9 cellular contexts compared by ENCODE assay signal in genomic region chr15:65077981-65078352, GRCh38. TPM values are rescaled to one million over a fixed set of nuclear protein-coding genes. Genes with fewer than 3 reads are reported as not detected.
DNase-seq lines count a peak whose midpoint lies in the region; ATAC-seq and TF ChIP-seq lines count a peak whose summit lies in the region.
"Had no signal": no experiment of that assay in that cellular context is flagged by ENCODE, and none has a peak within 500 bp of the region (broad histone marks: within the 10 kb centered on the region; RNA-seq: fewer than 3 reads in every experiment).

No MANE protein-coding gene starts in this region.

- no peaks in the 10 kb centered on the region; the same call in 1 of the 2 replicates for H3K27me3 ChIP-seq in GM06990 (replicated peaks; ENCODE audit: control insufficient read depth, insufficient read depth, low read length)

- H3K36me3 ChIP-seq in GM06990 (ENCODE audit: control insufficient read depth, insufficient read depth, low read length) = no peaks in the 10 kb centered on the region

- peak; percentile 32 for ATAC-seq in stimulated activated naive CD8-positive, alpha-beta T cell treated with anti-CD3 and anti-CD28 coated beads, Interleukin-15, Interleukin-2, amounts not matched to agents 100 U/mL and 50 U/mL, for 24 hours
- ATAC-seq in GM18867 (IDR thresholded peaks at IDR 0.05; ENCODE audit: unreplicated experiment) = no peak

- H3K9me3 Mint-ChIP-seq in mesothelial cell of epicardium = no peaks in the 10 kb centered on the region

- TF ChIP-seq CTCF in GM06990 (IDR thresholded peaks at IDR 0.05; ENCODE audit: insufficient read depth, low read length, poor library complexity, severe bottlenecking) (peak; percentile 25), mesothelial cell of epicardium (IDR thresholded peaks at IDR 0.05; ENCODE audit: unreplicated experiment) (no peak)

- H3K27me3 Mint-ChIP-seq in mesothelial cell of epicardium (ENCODE audit: low read depth) = peaks cover 22% of the 10 kb centered on the region

- H3K4me3 ChIP-seq in GM06990 (replicated peaks; ENCODE audit: low read depth, low read length) = no peak overlapping the region

- DNase-seq in GM06990 (ENCODE audit: extremely low read depth, insufficient read length) (peak; percentile 47), dermis blood vessel endothelial cell (peak; percentile 83), mesothelial cell of epicardium (ENCODE audit: low spot score in 2 of 2, unreplicated experiment in 2 of 2) (peak in 1 of 2 experiments; percentile 68), NCI-H774 (lab: John Stamatoyannopoulos, UW) (no peak), COR-L47 (lab: John Stamatoyannopoulos, UW) (no peak)
- peak; percentile 49 for DNase-seq in activated CD4-positive, CD25-positive, alpha-beta regulatory T cell treated with anti-CD3 and anti-CD28 coated beads, Interleukin-2, amount 50 U/mL, for 72 hours
- DNase-seq in stimulated activated naive CD8-positive, alpha-beta T cell treated with anti-CD3 and anti-CD28 coated beads, Interleukin-15, Interleukin-2, amounts not matched to agents 100 U/mL and 50 U/mL, for 24 hours = peak; percentile 65

- peaks cover 24% of the 10 kb centered on the region for H3K4me1 Mint-ChIP-seq in mesothelial cell of epicardium

- no peak overlapping the region for H3K4me3 Mint-ChIP-seq in mesothelial cell of epicardium

- no peaks in the 10 kb centered on the region for H3K36me3 Mint-ChIP-seq in mesothelial cell of epicardium

- H3K27ac Mint-ChIP-seq in mesothelial cell of epicardium = peak overlapping the region; percentile 23

RNA-seq across cellular contexts. Expression of gene KBTBD13, which starts 1.4 kb away (rescaled TPM):
- total RNA-seq in dermis blood vessel endothelial cell (not detected in 2 replicates), mesothelial cell of epicardium (0.09 to 0.11 TPM in 2 of 3 replicates, not detected in the other)
- total RNA-seq: glomerular endothelial cell had no signal

RNA-seq across cellular contexts. Expression of gene RASL12, which starts 10.2 kb away (rescaled TPM):
- total RNA-seq in dermis blood vessel endothelial cell (not detected in 2 replicates), mesothelial cell of epicardium (11.7 to 14.0 TPM (median 12.0 TPM) in 3 replicates)
- total RNA-seq: glomerular endothelial cell had no signal

RNA-seq across cellular contexts. Expression of gene SLC51B, which starts 32.8 kb away (rescaled TPM):
- total RNA-seq in dermis blood vessel endothelial cell (not detected in 2 replicates), mesothelial cell of epicardium (not detected in 3 replicates)
- total RNA-seq: glomerular endothelial cell had no signal

RNA-seq across cellular contexts. Expression of gene UBAP1L, which starts 37.0 kb away (rescaled TPM):
- total RNA-seq in dermis blood vessel endothelial cell = 1.6 and 2.7 TPM in 2 replicates
- total RNA-seq in mesothelial cell of epicardium = 10.7 to 11.6 TPM (median 10.9 TPM) in 3 replicates

RNA-seq across cellular contexts. Expression of gene MTFMT, which starts 48.5 kb away (rescaled TPM):
- total RNA-seq in dermis blood vessel endothelial cell (29.8 and 34.8 TPM in 2 replicates), mesothelial cell of epicardium (15.8 to 20.0 TPM (median 17.8 TPM) in 3 replicates)

Comparison
In these comparisons a context has a peak if more than half of its experiments do, and no peak if none do; other contexts are left out.
1. DNase-seq: peak in GM06990 (single experiment), activated CD4-positive, CD25-positive, alpha-beta regulatory T cell treated with anti-CD3 and anti-CD28 coated beads, Interleukin-2, amount 50 U/mL, for 72 hours (single experiment), dermis blood vessel endothelial cell (single experiment) and stimulated activated naive CD8-positive, alpha-beta T cell treated with anti-CD3 and anti-CD28 coated beads, Interleukin-15, Interleukin-2, amounts not matched to agents 100 U/mL and 50 U/mL, for 24 hours (single experiment); none in NCI-H774 (single experiment) and COR-L47 (single experiment).
2. RNA of gene RASL12, which starts 10.2 kb away (total RNA-seq): 11.7 to 14.0 TPM in mesothelial cell of epicardium; not detected in dermis blood vessel endothelial cell; every median in the first group is over 10 times any median in the second.